Comparison of ENCODE assay signal across 10 cellular contexts in the genomic region with DNA sequence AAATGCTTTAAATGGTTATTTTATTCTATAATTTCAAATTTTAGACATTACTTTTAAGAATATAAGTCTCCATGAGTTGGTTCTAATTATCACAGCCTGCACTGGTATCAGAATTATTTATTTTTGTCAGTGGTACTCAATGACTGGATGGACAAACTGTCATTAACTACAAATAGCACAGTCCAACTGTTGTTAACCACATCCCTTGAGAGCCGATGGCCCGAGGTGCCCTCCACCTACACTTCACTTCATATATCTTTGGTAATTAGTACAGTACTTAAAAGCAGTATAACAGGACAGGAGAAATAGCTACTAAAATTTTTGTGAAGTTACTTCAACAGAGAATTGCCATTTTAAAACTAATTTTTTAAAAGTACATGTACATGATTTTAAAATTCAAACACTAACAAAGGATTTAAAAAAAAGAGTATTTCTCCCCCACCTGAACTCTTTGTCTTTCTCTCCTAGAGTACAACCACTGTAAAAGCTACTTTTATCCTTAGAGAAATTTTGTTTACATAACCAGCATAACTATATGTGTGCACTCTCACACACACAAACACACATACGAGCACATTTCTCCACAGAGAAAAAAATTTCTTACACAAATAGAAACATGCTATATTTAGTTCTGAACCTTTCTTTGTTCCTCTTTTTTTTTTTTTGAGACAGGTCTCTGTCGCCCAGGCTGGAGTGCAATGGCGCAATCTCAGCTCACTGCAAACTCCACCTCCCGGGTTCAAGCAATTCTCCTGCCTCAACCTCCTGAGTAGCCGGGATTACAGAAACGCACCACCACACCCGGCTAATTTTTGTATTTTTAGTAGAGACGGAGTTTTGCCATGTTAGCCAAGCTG. TPM values are rescaled to one million over a fixed set of nuclear protein-coding genes. Genes with fewer than 3 reads are reported as not detected.
DNase-seq lines count a peak whose midpoint lies in the region; ATAC-seq lines count a peak whose summit lies in the region.
"Had no signal": no experiment of that assay in that cellular context is flagged by ENCODE, and none has a peak within 500 bp of the region (broad histone marks: within the 10 kb centered on the region; RNA-seq: fewer than 3 reads in every experiment).

No MANE protein-coding gene starts in this region.

- H3K4me3 Mint-ChIP-seq in naive thymus-derived CD4-positive, alpha-beta T cell, result peak overlapping the region in 2 of 10 donors; percentile 6 to 7

- POLR2A ChIA-PET in naive thymus-derived CD4-positive, alpha-beta T cell (lab: Charles Lee), result no interaction called here

- peaks cover 0 to 12% (median 0%) of the 10 kb centered on the region in 11 donors for H3K9me3 Mint-ChIP-seq in naive thymus-derived CD4-positive, alpha-beta T cell

- DNase-seq in NCI-H1417 (lab: John Stamatoyannopoulos, UW) (peak in 2 of 3 experiments; percentile 5 to 59), NCI-H1417 treated with DMSO at 0.1 percent for 48 hours (lab: John Stamatoyannopoulos, UW) (no peak), NOMO-1 (lab: John Stamatoyannopoulos, UW; ENCODE audit: unreplicated experiment in 2 of 2) (peak; percentile 69 to 74), DMS79 treated with DMSO at 0.1 percent for 48 hours (lab: John Stamatoyannopoulos, UW) (no peak), NCI-H187 (lab: John Stamatoyannopoulos, UW) (no peak), sciatic nerve (ENCODE audit: low spot score) (no peak)
- no peak for DNase-seq in naive thymus-derived CD4-positive, alpha-beta T cell
- DNase-seq: 8988T, retina had no signal

- H3K36me3 ChIP-seq in naive thymus-derived CD4-positive, alpha-beta T cell (ENCODE audit: control insufficient read depth in 2 of 3, insufficient read depth in 3 of 3, low read length in 3 of 3), result no peaks in the 10 kb centered on the region

- intact Hi-C loops in naive thymus-derived CD4-positive, alpha-beta T cell (cut with micrococcal nuclease), result no loop called here
- intact Hi-C loops in sciatic nerve (cut with DNase I), result loop anchor here (5.0 kb wide), 1 partner anchor 1387 kb away; no protein-coding TSS in a partner anchor

- no peak overlapping the region for H3K27ac ChIP-seq in naive thymus-derived CD4-positive, alpha-beta T cell (ENCODE audit: low read depth, low read length)

- peak overlapping the region; percentile 6 to 87 (median 67) for H3K27ac Mint-ChIP-seq in naive thymus-derived CD4-positive, alpha-beta T cell

- CTCF ChIA-PET in naive thymus-derived CD4-positive, alpha-beta T cell (lab: Charles Lee), result interaction anchor here (1.1 kb wide), 1 partner anchor 43 kb away, joined by 5 read pairs; no protein-coding TSS in a partner anchor

- no peaks in the 10 kb centered on the region for H3K27me3 Mint-ChIP-seq in naive thymus-derived CD4-positive, alpha-beta T cell

- peak; percentile 66 for ATAC-seq in HG02798 (IDR thresholded peaks at IDR 0.05; ENCODE audit: poor library complexity, unreplicated experiment)
- ATAC-seq in naive thymus-derived CD4-positive, alpha-beta T cell, result peak; percentile 40
- no peak for ATAC-seq in sciatic nerve

- no peaks in the 10 kb centered on the region for H3K9me3 ChIP-seq in naive thymus-derived CD4-positive, alpha-beta T cell (ENCODE audit: control insufficient read depth in 2 of 3, low read length in 3 of 3)

- peaks cover 28 to 74% (median 55%) of the 10 kb centered on the region in 7 donors for H3K4me1 Mint-ChIP-seq in naive thymus-derived CD4-positive, alpha-beta T cell

- peaks cover 11 to 46% (median 34%) of the 10 kb centered on the region in 5 donors for H3K36me3 Mint-ChIP-seq in naive thymus-derived CD4-positive, alpha-beta T cell

- no peak overlapping the region for H3K4me3 ChIP-seq in naive thymus-derived CD4-positive, alpha-beta T cell (ENCODE audit: low read length)

- no peaks in the 10 kb centered on the region for H3K27me3 ChIP-seq in naive thymus-derived CD4-positive, alpha-beta T cell (ENCODE audit: control insufficient read depth in 2 of 2, insufficient read depth in 2 of 2, low read length in 2 of 2)

- peaks cover 0 to 18% of the 10 kb centered on the region in 2 donors for H3K4me1 ChIP-seq in naive thymus-derived CD4-positive, alpha-beta T cell (ENCODE audit: control insufficient read depth in 2 of 2, insufficient read depth in 2 of 2, low read length in 2 of 2)

RNA-seq across cellular contexts. Expression of a gene that starts 6.5 kb away (rescaled TPM):
- 10 to 100 TPM in 4 of 5 experiments, 1 to 10 TPM in 1; 8.7 to 38.8 (median 12.3) TPM for total RNA-seq in naive thymus-derived CD4-positive, alpha-beta T cell
- polyA plus RNA-seq in naive thymus-derived CD4-positive, alpha-beta T cell, result 10 to 100 TPM; 11.5 to 19.9 TPM
- total RNA-seq in sciatic nerve, result 6.0 TPM

RNA-seq across cellular contexts. Expression of a gene that starts 17.9 kb away (rescaled TPM):
- 10 to 100 TPM; 15.5 to 35.0 (median 19.8) TPM for total RNA-seq in naive thymus-derived CD4-positive, alpha-beta T cell
- polyA plus RNA-seq in naive thymus-derived CD4-positive, alpha-beta T cell, result 1 to 10 TPM; 5.0 to 5.7 TPM
- 42.6 TPM for total RNA-seq in sciatic nerve

RNA-seq across cellular contexts. Expression of a gene that starts 47.7 kb away (rescaled TPM):
- total RNA-seq in naive thymus-derived CD4-positive, alpha-beta T cell, result 10 to 100 TPM in 4 of 5 experiments, 1 to 10 TPM in 1; 7.3 to 21.0 (median 17.0) TPM
- 10 to 100 TPM; 16.4 to 23.8 TPM for polyA plus RNA-seq in naive thymus-derived CD4-positive, alpha-beta T cell
- 17.4 TPM for total RNA-seq in sciatic nerve

Comparison
In these comparisons a context has a peak if more than half of its experiments do, and no peak if none do; other contexts are left out.
1. DNase-seq: peak in NCI-H1417 (2 of 3) and NOMO-1 (2 of 2); none in NCI-H1417 treated with DMSO at 0.1 percent for 48 hours (single experiment), naive thymus-derived CD4-positive, alpha-beta T cell (0 of 9), DMS79 treated with DMSO at 0.1 percent for 48 hours (single experiment), NCI-H187 (0 of 2) and sciatic nerve (single experiment).